In genomic region chr4:6999172-7000086, GRCh38 we compare ENCODE assay signal across 1 cellular context.
TF ChIP-seq lines count a peak whose summit lies in the region.

No MANE protein-coding gene starts in this region.

TF ChIP-seq in SK-N-SH treated with all-trans-retinoic acid at 6 μM for 48 hours, 23 proteins besides CTCF, POLR2A, EP300 and RAD21 (continued from another document):
- TF ChIP-seq ARNTL (CRISPR knock-in tag; IDR thresholded peaks at IDR 0.05; ENCODE audit: borderline replicate concordance, low read depth) (no peak), OSR1 (CRISPR knock-in tag; IDR thresholded peaks at IDR 0.05) (no peak), ZFP3 (CRISPR knock-in tag; IDR thresholded peaks at IDR 0.05) (no peak), ZNF70 (CRISPR knock-in tag; IDR thresholded peaks at IDR 0.05) (no peak)
